8 cellular contexts compared by ENCODE assay signal in genomic region chr22:21587803-21588611, GRCh38. TPM values are rescaled to one million over a fixed set of nuclear protein-coding genes. Genes with fewer than 3 reads are reported as not detected.
DNase-seq lines count a peak whose midpoint lies in the region; ATAC-seq, FAIRE-seq and TF ChIP-seq lines count a peak whose summit lies in the region.

No MANE protein-coding gene starts in this region.

- no peak for TF ChIP-seq EP300 in sigmoid colon (IDR thresholded peaks at IDR 0.05)
- TF ChIP-seq EP300 in stomach (IDR thresholded peaks at IDR 0.05), result no peak

- DNase-seq in BJ (ENCODE audit: low read depth) (peak; percentile 8), GM19239 (ENCODE audit: insufficient read length, low spot score) (peak; percentile 70), mesothelial cell of epicardium (ENCODE audit: low spot score in 2 of 2, unreplicated experiment in 2 of 2) (no peak), HEK293T (ENCODE audit: extremely low spot score) (no peak), sigmoid colon (no peak), stomach (no peak)
- DNase-seq in activated CD8-positive, alpha-beta memory T cell treated with anti-CD3 and anti-CD28 coated beads, Interleukin-2, amount 10 ng/mL, durations not matched to agents 7 days and 5 days, result peak; percentile 74

- intact Hi-C loops in sigmoid colon (cut with DNase I), result no loop called here
- intact Hi-C loops in stomach (cut with DNase I; ENCODE audit: low total_unique reads), result no loop called here

- peak; percentile 93 for FAIRE-seq in GM19239 (lab: Jason Lieb, UNC)

- H3K4me3 ChIP-seq in BJ (ENCODE audit: low read depth, low read length), result no peak overlapping the region
- no peak overlapping the region for H3K4me3 ChIP-seq in sigmoid colon
- H3K4me3 ChIP-seq in stomach, result no peak overlapping the region

- H3K27me3 ChIP-seq in BJ (ENCODE audit: control insufficient read depth, insufficient read depth, low read length) (no peaks in the 10 kb centered on the region), sigmoid colon (no peaks in the 10 kb centered on the region), stomach (no peaks in the 10 kb centered on the region)

- POLR2A ChIA-PET in BJ (lab: Charles Lee), result no interaction called here
- POLR2A ChIA-PET in HEK293T (lab: Yijun Ruan, JAX), result no interaction called here

- peaks cover 0 to 57% (median 44%) of the 10 kb centered on the region in 4 donors for H3K4me1 ChIP-seq in sigmoid colon
- H3K4me1 ChIP-seq in stomach, result peaks cover 55 to 87% (median 71%) of the 10 kb centered on the region in 4 donors

- TF ChIP-seq POLR2A in sigmoid colon (IDR thresholded peaks at IDR 0.05) (no peak), stomach (IDR thresholded peaks at IDR 0.05) (no peak)

- 62 to 82% methylated on average over 4 of the region's 4 CpGs for WGBS in sigmoid colon, 2 donors
- WGBS in stomach, 5 donors, result 67 to 71% (median 70%) methylated on average over 4 of the region's 4 CpGs

- peaks cover 18% of the 10 kb centered on the region for H3K36me3 Mint-ChIP-seq in activated CD8-positive, alpha-beta memory T cell treated with anti-CD3 and anti-CD28 coated beads, Interleukin-2, amount 10 ng/mL, durations not matched to agents 7 days and 5 days
- H3K36me3 Mint-ChIP-seq in mesothelial cell of epicardium, result peaks cover 9% of the 10 kb centered on the region

- H3K27ac ChIP-seq in sigmoid colon, result peak overlapping the region in 1 of 4 donors; percentile 34
- H3K27ac ChIP-seq in stomach, result peak overlapping the region in 1 of 5 donors; percentile 12

- H3K9me3 ChIP-seq in sigmoid colon (no peaks in the 10 kb centered on the region), stomach (no peaks in the 10 kb centered on the region)

- peak overlapping the region; percentile 23 for H3K4me3 Mint-ChIP-seq in activated CD8-positive, alpha-beta memory T cell treated with anti-CD3 and anti-CD28 coated beads, Interleukin-2, amount 10 ng/mL, durations not matched to agents 7 days and 5 days
- no peak overlapping the region for H3K4me3 Mint-ChIP-seq in mesothelial cell of epicardium

- H3K36me3 ChIP-seq in BJ (ENCODE audit: control insufficient read depth, insufficient read depth, low read length) (peaks cover 2% of the 10 kb centered on the region), sigmoid colon (peaks cover 0 to 6% (median 3%) of the 10 kb centered on the region in 4 donors), stomach (peaks cover 3 to 11% (median 7%) of the 10 kb centered on the region in 4 donors)

- CTCF ChIA-PET in BJ (lab: Yijun Ruan, JAX) (interaction anchor here (1.1 to 1.6 kb wide), 2 partner anchors 14 to 19 kb away, joined by 3 to 6 read pairs; no protein-coding TSS in a partner anchor), HEK293T (lab: Yijun Ruan, JAX) (interaction anchor here (0.6 kb wide), 1 partner anchor 1024 kb away, joined by 3 read pairs; no protein-coding TSS in a partner anchor)
- CTCF ChIA-PET in activated CD8-positive, alpha-beta memory T cell treated with anti-CD3 and anti-CD28 coated beads, Interleukin-2, amount 10 ng/mL, durations not matched to agents 7 days and 5 days (lab: Charles Lee), result interaction anchor here (0.6 to 2.2 kb wide), 5 partner anchors 12 to 45 kb away, joined by 3 to 9 read pairs (median 3); partner anchors contain the start of genes CCDC116 and YDJC

- peak overlapping the region; percentile 64 for H3K27ac Mint-ChIP-seq in activated CD8-positive, alpha-beta memory T cell treated with anti-CD3 and anti-CD28 coated beads, Interleukin-2, amount 10 ng/mL, durations not matched to agents 7 days and 5 days
- H3K27ac Mint-ChIP-seq in mesothelial cell of epicardium, result peak overlapping the region; percentile 69

- H3K9me3 Mint-ChIP-seq in activated CD8-positive, alpha-beta memory T cell treated with anti-CD3 and anti-CD28 coated beads, Interleukin-2, amount 10 ng/mL, durations not matched to agents 7 days and 5 days (ENCODE audit: low read depth), result no peaks in the 10 kb centered on the region
- H3K9me3 Mint-ChIP-seq in mesothelial cell of epicardium, result no peaks in the 10 kb centered on the region

- no peaks in the 10 kb centered on the region for H3K27me3 Mint-ChIP-seq in activated CD8-positive, alpha-beta memory T cell treated with anti-CD3 and anti-CD28 coated beads, Interleukin-2, amount 10 ng/mL, durations not matched to agents 7 days and 5 days
- H3K27me3 Mint-ChIP-seq in mesothelial cell of epicardium (ENCODE audit: low read depth), result no peaks in the 10 kb centered on the region

- H3K4me1 Mint-ChIP-seq in activated CD8-positive, alpha-beta memory T cell treated with anti-CD3 and anti-CD28 coated beads, Interleukin-2, amount 10 ng/mL, durations not matched to agents 7 days and 5 days, result peaks cover 48% of the 10 kb centered on the region
- peaks cover 14% of the 10 kb centered on the region for H3K4me1 Mint-ChIP-seq in mesothelial cell of epicardium

- TF ChIP-seq CTCF in BJ (IDR thresholded peaks at IDR 0.05; ENCODE audit: insufficient read depth, low read depth, low read length), result no peak
- no peak for TF ChIP-seq CTCF in mesothelial cell of epicardium (IDR thresholded peaks at IDR 0.05; ENCODE audit: unreplicated experiment)
- no peak for TF ChIP-seq CTCF in sigmoid colon (IDR thresholded peaks at IDR 0.05)
- no peak for TF ChIP-seq CTCF in stomach (IDR thresholded peaks at IDR 0.05)

- ATAC-seq in HG03196 (IDR thresholded peaks at IDR 0.05; ENCODE audit: unreplicated experiment), result peak; percentile 77
- peak; percentile 97 for ATAC-seq in activated CD8-positive, alpha-beta memory T cell treated with anti-CD3 and anti-CD28 coated beads, Interleukin-2, amount 10 ng/mL, durations not matched to agents 7 days and 5 days

TF ChIP-seq in HEK293T, 16 proteins besides CTCF, POLR2A, EP300 and RAD21:
- TF ChIP-seq SP1 (IDR thresholded peaks at IDR 0.05) (no peak), ARNT (IDR thresholded peaks at IDR 0.05) (no peak), BHLHE40 (IDR thresholded peaks at IDR 0.05; ENCODE audit: borderline replicate concordance) (no peak), L3MBTL2 (conservative IDR thresholded peaks at IDR 0.05) (no peak), SUZ12 (IDR thresholded peaks at IDR 0.05) (no peak), HDGF (IDR thresholded peaks at IDR 0.05; ENCODE audit: borderline replicate concordance) (no peak)

RNA-seq across cellular contexts. Expression of gene UBE2L3, which starts 20.5 kb away (rescaled TPM):
- polyA plus RNA-seq in BJ (2011; rRNA removed) (47.3 and 61.9 TPM in 2 replicates), sigmoid colon (10 to 100 TPM; 63.7 to 87.2 (median 71.0) TPM), stomach (10 to 100 TPM; 46.1 to 58.0 (median 55.2) TPM)
- 26.8 and 37.3 TPM in 2 replicates for polyA minus RNA-seq in BJ (2011; rRNA and poly(A)+ RNA removed)
- total RNA-seq in activated CD8-positive, alpha-beta memory T cell treated with anti-CD3 and anti-CD28 coated beads, Interleukin-2, amount 10 ng/mL, durations not matched to agents 7 days and 5 days, result 10 to 100 TPM; 57.3 to 67.8 TPM
- total RNA-seq in mesothelial cell of epicardium (45.1 to 49.0 TPM (median 48.0 TPM) in 3 replicates), sigmoid colon (10 to 100 TPM; 36.1 to 50.7 (median 43.3) TPM), stomach (10 to 100 TPM; 23.1 to 94.2 (median 42.0) TPM)

RNA-seq across cellular contexts. Expression of gene RIMBP3C, which starts 36.7 kb away (rescaled TPM):
- polyA plus RNA-seq in BJ (2011; rRNA removed), result 0.06 and 0.11 TPM in 2 replicates
- polyA minus RNA-seq in BJ (2011; rRNA and poly(A)+ RNA removed), result 0.15 and 0.28 TPM in 2 replicates
- under 1 TPM; 0.14 to 0.18 TPM for total RNA-seq in activated CD8-positive, alpha-beta memory T cell treated with anti-CD3 and anti-CD28 coated beads, Interleukin-2, amount 10 ng/mL, durations not matched to agents 7 days and 5 days
- 0.31 to 0.71 TPM (median 0.38 TPM) in 3 replicates for total RNA-seq in mesothelial cell of epicardium
- under 1 TPM in 1 of 4 donors, not detected in 3; 0.14 TPM for total RNA-seq in sigmoid colon
- under 1 TPM in 1 of 3 donors, not detected in 2; 0.10 TPM for polyA plus RNA-seq in sigmoid colon
- under 1 TPM in 2 of 5 donors, not detected in 3; under 0.01 to 0.18 TPM for total RNA-seq in stomach
- polyA plus RNA-seq in stomach, result not detected

RNA-seq across cellular contexts. Expression of gene YDJC, which starts 41.8 kb away (rescaled TPM):
- polyA plus RNA-seq in BJ (2011; rRNA removed), result 14.6 and 20.0 TPM in 2 replicates
- 4.9 and 7.3 TPM in 2 replicates for polyA minus RNA-seq in BJ (2011; rRNA and poly(A)+ RNA removed)
- total RNA-seq in activated CD8-positive, alpha-beta memory T cell treated with anti-CD3 and anti-CD28 coated beads, Interleukin-2, amount 10 ng/mL, durations not matched to agents 7 days and 5 days, result 10 to 100 TPM; 43.7 to 44.3 TPM
- 25.3 to 26.2 TPM (median 25.8 TPM) in 3 replicates for total RNA-seq in mesothelial cell of epicardium
- 10 to 100 TPM in 3 of 4 donors, 1 to 10 TPM in 1; 8.3 to 16.3 (median 15.3) TPM for total RNA-seq in sigmoid colon
- 10 to 100 TPM; 17.4 to 36.5 (median 18.3) TPM for polyA plus RNA-seq in sigmoid colon
- 10 to 100 TPM in 4 of 5 donors, 1 to 10 TPM in 1; 8.1 to 75.3 (median 41.1) TPM for total RNA-seq in stomach
- 10 to 100 TPM; 23.8 to 42.4 (median 35.1) TPM for polyA plus RNA-seq in stomach

RNA-seq across cellular contexts. Expression of gene CCDC116, which starts 44.6 kb away (rescaled TPM):
- 0.10 and 0.13 TPM in 2 replicates for polyA plus RNA-seq in BJ (2011; rRNA removed)
- 0.05 TPM in 1 of 2 replicates, not detected in the other for polyA minus RNA-seq in BJ (2011; rRNA and poly(A)+ RNA removed)
- total RNA-seq in activated CD8-positive, alpha-beta memory T cell treated with anti-CD3 and anti-CD28 coated beads, Interleukin-2, amount 10 ng/mL, durations not matched to agents 7 days and 5 days, result under 1 TPM; 0.59 to 0.76 TPM
- 0.78 to 1.3 TPM (median 0.84 TPM) in 3 replicates for total RNA-seq in mesothelial cell of epicardium
- 1 to 10 TPM in 1 of 4 donors, under 1 TPM in 3; 0.33 to 2.5 (median 0.38) TPM for total RNA-seq in sigmoid colon
- under 1 TPM in 1 of 3 donors, not detected in 2; 0.58 TPM for polyA plus RNA-seq in sigmoid colon
- not detected for total RNA-seq in stomach
- under 1 TPM in 2 of 3 donors, not detected in 1; 0.25 to 0.48 TPM for polyA plus RNA-seq in stomach

RNA-seq across cellular contexts. Expression of gene SDF2L1, which starts 54.1 kb away (rescaled TPM):
- polyA plus RNA-seq in BJ (2011; rRNA removed), result 10.9 and 22.8 TPM in 2 replicates
- 11.8 and 13.4 TPM in 2 replicates for polyA minus RNA-seq in BJ (2011; rRNA and poly(A)+ RNA removed)
- 10 to 100 TPM; 78.7 to 79.1 TPM for total RNA-seq in activated CD8-positive, alpha-beta memory T cell treated with anti-CD3 and anti-CD28 coated beads, Interleukin-2, amount 10 ng/mL, durations not matched to agents 7 days and 5 days
- 19.6 to 22.1 TPM (median 20.2 TPM) in 3 replicates for total RNA-seq in mesothelial cell of epicardium
- total RNA-seq in sigmoid colon, result 10 to 100 TPM in 3 of 4 donors, 1 to 10 TPM in 1; 6.1 to 38.8 (median 24.4) TPM
- 100 to 1,000 TPM in 1 of 3 donors, 10 to 100 TPM in 2; 15.6 to 127 (median 25.0) TPM for polyA plus RNA-seq in sigmoid colon
- 100 to 1,000 TPM in 1 of 5 donors, 10 to 100 TPM in 2, 1 to 10 TPM in 1, not detected in 1; 4.0 to 101 (median 24.2) TPM for total RNA-seq in stomach
- 10 to 100 TPM; 36.4 to 42.7 (median 39.0) TPM for polyA plus RNA-seq in stomach

Comparison
In these comparisons a context has a peak if more than half of its experiments do, and no peak if none do; other contexts are left out.
1. DNase-seq: peak in BJ (single experiment), GM19239 (single experiment) and activated CD8-positive, alpha-beta memory T cell treated with anti-CD3 and anti-CD28 coated beads, Interleukin-2, amount 10 ng/mL, durations not matched to agents 7 days and 5 days (single experiment); none in mesothelial cell of epicardium (0 of 2), HEK293T (single experiment), sigmoid colon (single experiment) and stomach (single experiment).